27 cellular contexts compared by ENCODE assay signal in genomic region chr11:108589136-108589535, GRCh38. TPM values are rescaled to one million over a fixed set of nuclear protein-coding genes. Genes with fewer than 3 reads are reported as not detected.
DNase-seq lines count a peak whose midpoint lies in the region; ATAC-seq and TF ChIP-seq lines count a peak whose summit lies in the region.
"Had no signal": no experiment of that assay in that cellular context is flagged by ENCODE, and none has a peak within 500 bp of the region (broad histone marks: within the 10 kb centered on the region; RNA-seq: fewer than 3 reads in every experiment).

No MANE protein-coding gene starts in this region.

- no peak overlapping the region for H2AFZ ChIP-seq in IMR-90 (replicated peaks; ENCODE audit: low read length, poor library complexity)
- peak overlapping the region; percentile 30 for H2AFZ ChIP-seq in osteoblast (ENCODE audit: low read length)

- POLR2A ChIA-PET in IMR-90 (lab: Charles Lee; ENCODE audit: unreplicated experiment), result no interaction called here

- no peak overlapping the region for H4K5ac ChIP-seq in IMR-90 (ENCODE audit: low read depth, low read length)

- H3K27me3 ChIP-seq in IMR-90 (ENCODE audit: control insufficient read depth, insufficient read depth, low read length) (peaks cover 11% of the 10 kb centered on the region), osteoblast (ENCODE audit: insufficient read depth, low read length) (peaks cover 31% of the 10 kb centered on the region), WERI-Rb-1 (ENCODE audit: insufficient read depth, low read depth, severe bottlenecking) (no peaks in the 10 kb centered on the region), body of pancreas (no peaks in the 10 kb centered on the region)
- H3K27me3 ChIP-seq: gastroesophageal sphincter, Peyer's patch had no signal

- H3K36me3 ChIP-seq in IMR-90 (ENCODE audit: control insufficient read depth, insufficient read depth, low read length) (no peaks in the 10 kb centered on the region), SK-N-MC (ENCODE audit: insufficient read depth, low read length) (no peaks in the 10 kb centered on the region), osteoblast (ENCODE audit: insufficient read depth, low read length) (no peaks in the 10 kb centered on the region), WERI-Rb-1 (no peaks in the 10 kb centered on the region), body of pancreas (replicated peaks in 1 of 2; ENCODE audit: insufficient read depth in 1 of 2, low read depth in 2 of 2) (no peaks in the 10 kb centered on the region)
- H3K36me3 ChIP-seq: BLaER1 treated with 17β-estradiol and CSF1 and Interleukin-3, amounts not matched to agents 10 nM and 100 nM; gastroesophageal sphincter; Peyer's patch; tibial nerve had no signal

- H3K4me1 ChIP-seq in IMR-90 (ENCODE audit: control insufficient read depth, insufficient read depth, low read length) (no peaks in the 10 kb centered on the region; the same call in 1 of the 2 replicates), osteoblast (ENCODE audit: insufficient read depth, low read length) (no peaks in the 10 kb centered on the region), body of pancreas (peaks cover 3% of the 10 kb centered on the region)

- H3K9me3 ChIP-seq in IMR-90 (ENCODE audit: control insufficient read depth, insufficient read depth, low read length), result no peaks in the 10 kb centered on the region
- H3K9me3 ChIP-seq in SK-N-MC (ENCODE audit: low read depth, low read length), result no peaks in the 10 kb centered on the region
- H3K9me3 ChIP-seq in osteoblast (ENCODE audit: low read depth, low read length), result no peaks in the 10 kb centered on the region
- no peaks in the 10 kb centered on the region for H3K9me3 ChIP-seq in WERI-Rb-1 (ENCODE audit: severe bottlenecking)
- H3K9me3 ChIP-seq in body of pancreas, result no peaks in the 10 kb centered on the region
- H3K9me3 ChIP-seq: Caco-2, gastroesophageal sphincter, Peyer's patch, tibial nerve had no signal

- in situ Hi-C loops in IMR-90 (cut with MboI; ENCODE audit: low sequenced_read_pairs), result no loop called here

- no peak overlapping the region for H3K4ac ChIP-seq in IMR-90 (ENCODE audit: low read depth, low read length)

- no peak for DNase-seq in IMR-90
- DNase-seq in SK-N-MC (ENCODE audit: low read depth, low spot score), result no peak
- DNase-seq in islet precursor cell, result peak; percentile 72
- DNase-seq in osteoblast (ENCODE audit: insufficient read length, low spot score, missing footprints), result peak; percentile 53
- no peak for DNase-seq in WERI-Rb-1
- no peak for DNase-seq in HPDE6-E6E7 (ENCODE audit: extremely low spot score)
- DNase-seq in body of pancreas, result no peak
- DNase-seq: activated CD4-positive, alpha-beta T cell treated with anti-CD3 and anti-CD28 coated beads, Interleukin-2, amount 10 ng/mL, durations not matched to agents 24 days and 14 days; activated CD8-positive, alpha-beta memory T cell treated with anti-CD3 and anti-CD28 coated beads for 24 hours; activated T-cell treated with anti-CD3 and anti-CD28 coated beads for 4 hours; amygdala; Caco-2; DMS79 treated with DMSO at 0.1 percent for 48 hours; hippocampal formation; KBM-7; left colon; mesenchymal stem cell; NCI-H1105 treated with DMSO at 0.1 percent for 48 hours; NCI-H1930; NCI-H526 treated with DMSO at 0.1 percent for 48 hours; Peyer's patch; SHP77 treated with DMSO at 0.1 percent for 48 hours; stimulated activated CD4-positive, alpha-beta T cell treated with anti-CD3 and anti-CD28 coated beads, Interleukin-4, amount 100 ng/mL, for 24 hours; T1000 had no signal

- H4K91ac ChIP-seq in IMR-90 (ENCODE audit: insufficient read depth, low read depth, low read length), result no peak overlapping the region

- H3K79me2 ChIP-seq in osteoblast (ENCODE audit: insufficient read depth, low read length), result no peaks in the 10 kb centered on the region

- no peak overlapping the region for H3K27ac ChIP-seq in IMR-90 (ENCODE audit: insufficient read depth, low read length)
- peak overlapping the region; percentile 57; the same call in 1 of the 2 replicates for H3K27ac ChIP-seq in SK-N-MC
- no peak overlapping the region for H3K27ac ChIP-seq in osteoblast (ENCODE audit: low read depth, low read length)
- H3K27ac ChIP-seq in WERI-Rb-1, result no peak overlapping the region
- no peak overlapping the region for H3K27ac ChIP-seq in body of pancreas
- H3K27ac ChIP-seq: BLaER1 treated with 17β-estradiol and CSF1 and Interleukin-3, amounts not matched to agents 10 nM and 100 nM; gastroesophageal sphincter; Peyer's patch had no signal

- H3K18ac ChIP-seq in IMR-90 (ENCODE audit: low read depth, low read length), result no peak overlapping the region

- ATAC-seq in IMR-90 (ENCODE audit: low read depth), result no peak
- ATAC-seq in body of pancreas, result no peak
- ATAC-seq: gastroesophageal sphincter, left colon had no signal

- TF ChIP-seq CTCF in IMR-90 (conservative IDR thresholded peaks at IDR 0.05; ENCODE audit: low read depth, low read length) (no peak), osteoblast (IDR thresholded peaks at IDR 0.05; ENCODE audit: extremely low read depth, low read depth, low read length) (no peak), WERI-Rb-1 (IDR thresholded peaks at IDR 0.05; ENCODE audit: low read depth, low read length) (no peak), body of pancreas (IDR thresholded peaks at IDR 0.05) (no peak)

- intact Hi-C loops in IMR-90 (cut with micrococcal nuclease) (no loop called here), body of pancreas (cut with DNase I) (no loop called here)

- no peak overlapping the region for H2BK20ac ChIP-seq in IMR-90 (ENCODE audit: low read depth, low read length)

- no peak overlapping the region for H2AK9ac ChIP-seq in IMR-90 (replicated peaks; ENCODE audit: low read depth, low read length, poor library complexity)

- H2BK5ac ChIP-seq in IMR-90 (ENCODE audit: low read depth, low read length, poor library complexity, severe bottlenecking), result no peak overlapping the region

- no peaks in the 10 kb centered on the region for H3K79me1 ChIP-seq in IMR-90 (ENCODE audit: low read depth in 1 of 2, low read length in 2 of 2)

- TF ChIP-seq POLR2A in IMR-90 (IDR thresholded peaks at IDR 0.05; ENCODE audit: low read depth, low read length) (no peak), body of pancreas (IDR thresholded peaks at IDR 0.05) (no peak)

- no peak overlapping the region for H3K14ac ChIP-seq in IMR-90 (replicated peaks; ENCODE audit: low read depth, low read length)

- dilution Hi-C loops in IMR-90 (cut with HindIII; ENCODE audit: low sequenced_read_pairs, unreplicated experiment), result no loop called here

- no peaks in the 10 kb centered on the region for H4K20me1 ChIP-seq in IMR-90 (ENCODE audit: insufficient read depth, low read length)
- H4K20me1 ChIP-seq in osteoblast (ENCODE audit: insufficient read depth, low read length), result no peaks in the 10 kb centered on the region
- H4K20me1 ChIP-seq: BLaER1 treated with 17β-estradiol and CSF1 and Interleukin-3, amounts not matched to agents 10 nM and 100 nM had no signal

- H3K4me2 ChIP-seq in IMR-90 (ENCODE audit: low read depth, low read length), result no peak overlapping the region
- no peak overlapping the region for H3K4me2 ChIP-seq in osteoblast (ENCODE audit: insufficient read depth, low read length)
- H3K4me2 ChIP-seq: BLaER1 treated with 17β-estradiol and CSF1 and Interleukin-3, amounts not matched to agents 10 nM and 100 nM had no signal

- no peaks in the 10 kb centered on the region for H3K9me1 ChIP-seq in IMR-90 (ENCODE audit: insufficient read depth, low read length)

- H3K9ac ChIP-seq in IMR-90 (ENCODE audit: low read depth, low read length) (no peak overlapping the region), SK-N-MC (ENCODE audit: insufficient read length) (peak overlapping the region; percentile 38)
- H3K9ac ChIP-seq: BLaER1 treated with 17β-estradiol and CSF1 and Interleukin-3, amounts not matched to agents 10 nM and 100 nM had no signal

- H3K23ac ChIP-seq in IMR-90 (ENCODE audit: low read depth, low read length), result 0 out of 2 replicates have a peak overlapping the region, but pooled peaks have one; percentile 36

- no peak overlapping the region for H3K56ac ChIP-seq in IMR-90 (ENCODE audit: extremely low read depth, insufficient read depth, low read length)

- TF ChIP-seq RAD21 in IMR-90 (IDR thresholded peaks at IDR 0.05; ENCODE audit: low read length), result no peak

- BruUV-seq in IMR-90 (replicated peaks; lab: Mats Ljungman, UMichigan), result no TSS peak

- CTCF ChIA-PET in IMR-90 (lab: Yijun Ruan, JAX), result interaction anchor here (1.6 kb wide), 1 partner anchor 17 kb away, joined by 3 read pairs; no protein-coding TSS in a partner anchor

- no peak overlapping the region for H2BK15ac ChIP-seq in IMR-90 (ENCODE audit: low read depth, low read length)

- no peak overlapping the region for H2BK120ac ChIP-seq in IMR-90 (ENCODE audit: low read depth, low read length)

- WGBS in IMR-90 (ENCODE audit: extremely low coverage in 2 of 2, insufficient read length in 1 of 2), 2 experiments, result no CpG with 5 or more reads among the region's 1 CpG
- 80 to 81% methylated on average over 1 of the region's 1 CpG for WGBS in body of pancreas, 2 donors

- H4K8ac ChIP-seq in IMR-90 (ENCODE audit: low read depth in 2 of 2, low read length in 2 of 2), result no peak overlapping the region

- no peak overlapping the region for H2AK5ac ChIP-seq in IMR-90 (ENCODE audit: low read depth, low read length)

- no peak overlapping the region for H3K4me3 ChIP-seq in IMR-90 (ENCODE audit: insufficient read depth, low read depth, low read length)
- H3K4me3 ChIP-seq in SK-N-MC, result peak overlapping the region; percentile 37
- no peak overlapping the region for H3K4me3 ChIP-seq in osteoblast (ENCODE audit: insufficient read depth, low read length)
- no peak overlapping the region for H3K4me3 ChIP-seq in WERI-Rb-1 (ENCODE audit: low read depth, low read length)
- no peak overlapping the region for H3K4me3 ChIP-seq in body of pancreas
- H3K4me3 ChIP-seq: BLaER1 treated with 17β-estradiol and CSF1 and Interleukin-3, amounts not matched to agents 10 nM and 100 nM; gastroesophageal sphincter; Peyer's patch; tibial nerve had no signal

TF ChIP-seq in IMR-90, 13 proteins besides CTCF, POLR2A, EP300 and RAD21 (continues in another document):
- no peak for TF ChIP-seq MAFK (IDR thresholded peaks at IDR 0.05; ENCODE audit: low read depth, low read length)
- no peak for TF ChIP-seq RFX5 (IDR thresholded peaks at IDR 0.05; ENCODE audit: low read depth, low read length)
- TF ChIP-seq BHLHE40 (IDR thresholded peaks at IDR 0.05; ENCODE audit: low read depth, low read length), result no peak
- no peak for TF ChIP-seq MXI1 (IDR thresholded peaks at IDR 0.05; ENCODE audit: borderline replicate concordance, low read depth, low read length)
- TF ChIP-seq CHD1 (IDR thresholded peaks at IDR 0.05; ENCODE audit: low read depth, low read length), result no peak
- TF ChIP-seq FOS (IDR thresholded peaks at IDR 0.05; ENCODE audit: low read depth, low read length), result no peak
- no peak for TF ChIP-seq NFE2L2 (IDR thresholded peaks at IDR 0.05; ENCODE audit: low read depth, low read length)
- no peak for TF ChIP-seq SMC3 (IDR thresholded peaks at IDR 0.05; ENCODE audit: low read depth, low read length)

RNA-seq across cellular contexts. Expression of gene EXPH5, which starts 4.4 kb away (rescaled TPM):
- 0.56 and 0.72 TPM in 2 replicates for total RNA-seq in IMR-90 (2012; rRNA removed)
- 0.04 and 0.05 TPM in 2 replicates for polyA plus RNA-seq in IMR-90 (2012; rRNA removed)
- 0.01 TPM in 2 replicates for polyA plus RNA-seq in IMR-90 (2012; cell fraction: cytosol; rRNA removed)
- 0.03 and 0.11 TPM in 2 replicates for polyA plus RNA-seq in IMR-90 (2012; cell fraction: nucleus; rRNA removed; ENCODE audit: low replicate concordance)
- total RNA-seq in osteoblast, result under 0.01 and 0.59 TPM in 2 replicates
- total RNA-seq in body of pancreas, result 1 to 10 TPM; 2.3 to 2.9 TPM

Comparison
In these comparisons a context has a peak if more than half of its experiments do, and no peak if none do; other contexts are left out.
1. DNase-seq: peak in islet precursor cell (single experiment) and osteoblast (single experiment); none in IMR-90 (single experiment), SK-N-MC (single experiment), WERI-Rb-1 (single experiment), HPDE6-E6E7 (single experiment) and body of pancreas (0 of 4).